Comparison of ENCODE assay signal across 9 cellular contexts in genomic region chr13:95298971-95299627, GRCh38. TPM values are rescaled to one million over a fixed set of nuclear protein-coding genes. Genes with fewer than 3 reads are reported as not detected.
DNase-seq lines count a peak whose midpoint lies in the region; ATAC-seq, FAIRE-seq and TF ChIP-seq lines count a peak whose summit lies in the region.
"Had no signal": no experiment of that assay in that cellular context is flagged by ENCODE, and none has a peak within 500 bp of the region (broad histone marks: within the 10 kb centered on the region; RNA-seq: fewer than 3 reads in every experiment).

No MANE protein-coding gene starts in this region.

- ATAC-seq in GM23338, result no peak

- no peaks in the 10 kb centered on the region for H3K9me3 ChIP-seq in MM.1S (replicated peaks; ENCODE audit: insufficient read depth, low read length)

- no peaks in the 10 kb centered on the region for H3K9me2 ChIP-seq in GM23338 (ENCODE audit: insufficient read depth)
- H3K9me2 ChIP-seq in MM.1S (replicated peaks; ENCODE audit: insufficient read depth, low read length), result no peaks in the 10 kb centered on the region

- H3K4me2 ChIP-seq in GM23338 (no peak overlapping the region), MM.1S (ENCODE audit: low read depth, low read length) (no peak overlapping the region)

- no peaks in the 10 kb centered on the region for H3K36me3 ChIP-seq in GM23338 (ENCODE audit: insufficient read depth)
- no peaks in the 10 kb centered on the region for H3K36me3 ChIP-seq in MM.1S (replicated peaks; ENCODE audit: insufficient read depth, low read length)

- H3K4me1 Mint-ChIP-seq in GM23338 (peaks cover 4% of the 10 kb centered on the region; the same call in 1 of the 3 replicates), endothelial cell (ENCODE audit: unreplicated experiment) (peaks cover 19% of the 10 kb centered on the region)

- H3K27ac Mint-ChIP-seq in GM23338, result no peak overlapping the region
- no peak overlapping the region for H3K27ac Mint-ChIP-seq in endothelial cell (ENCODE audit: unreplicated experiment)

- peaks cover 21% of the 10 kb centered on the region for H3K27me3 ChIP-seq in GM23338 (ENCODE audit: insufficient read depth)
- peaks cover 5% of the 10 kb centered on the region; the same call in 1 of the 2 replicates for H3K27me3 ChIP-seq in MM.1S (replicated peaks; ENCODE audit: insufficient read depth, low read length)

- no peak for DNase-seq in GM23338 (ENCODE audit: low spot score)
- peak; percentile 85 for DNase-seq in RCC 7860 (ENCODE audit: low spot score)
- no peak for DNase-seq in endothelial cell (ENCODE audit: low spot score)
- peak; percentile 68 for DNase-seq in skeletal muscle cell (ENCODE audit: low read depth)
- no peak for DNase-seq in MM.1S
- no peak for DNase-seq in SHP77 treated with DMSO at 0.1 percent for 48 hours (lab: John Stamatoyannopoulos, UW)
- DNase-seq in GM19239 (ENCODE audit: insufficient read length, low spot score), result no peak
- DNase-seq: activated gamma-delta T cell, NCI-H774 had no signal

- TF ChIP-seq CTCF in GM23338 (conservative IDR thresholded peaks at IDR 0.05; ENCODE audit: low read depth in 2 of 2) (no peak), endothelial cell (IDR thresholded peaks at IDR 0.05; ENCODE audit: unreplicated experiment) (no peak), MM.1S (IDR thresholded peaks at IDR 0.05; ENCODE audit: low read length) (no peak)

- no peak overlapping the region for H3K9ac ChIP-seq in MM.1S (ENCODE audit: low read length)

- H3F3A ChIP-seq in GM23338 (replicated peaks; ENCODE audit: low read depth) (no peaks in the 10 kb centered on the region; the same call in 1 of the 2 replicates), MM.1S (ENCODE audit: insufficient read depth, low read length) (0 out of 2 replicates have a peak, but pooled peaks cover 4% of the 10 kb centered on the region)

- H2AFZ ChIP-seq in GM23338, result no peak overlapping the region
- H2AFZ ChIP-seq in MM.1S (ENCODE audit: low read length), result no peak overlapping the region

- no peak overlapping the region for H3K4me3 ChIP-seq in GM23338
- H3K4me3 ChIP-seq in skeletal muscle cell (ENCODE audit: low read depth, low read length), result no peak overlapping the region
- no peak overlapping the region for H3K4me3 ChIP-seq in MM.1S (ENCODE audit: low read length)

- peaks cover 25% of the 10 kb centered on the region for H3K27me3 Mint-ChIP-seq in GM23338 (ENCODE audit: insufficient read depth, low read depth, poor library complexity)
- H3K27me3 Mint-ChIP-seq in endothelial cell (ENCODE audit: unreplicated experiment), result peaks cover 16% of the 10 kb centered on the region

- FAIRE-seq in RCC 7860 (lab: Jason Lieb, UNC) (peak; percentile 85), GM19239 (lab: Jason Lieb, UNC) (no peak)

- H3K4me3 Mint-ChIP-seq in GM23338 (peak overlapping the region; percentile 82; the same call in 2 of the 3 replicates), endothelial cell (ENCODE audit: unreplicated experiment) (peak overlapping the region; percentile 19)

- peaks cover 9% of the 10 kb centered on the region; the same call in 1 of the 3 replicates for H3K36me3 Mint-ChIP-seq in GM23338 (ENCODE audit: low read depth)
- peaks cover 5% of the 10 kb centered on the region for H3K36me3 Mint-ChIP-seq in endothelial cell (ENCODE audit: low read depth, unreplicated experiment)

- H3K27ac ChIP-seq in GM23338 (ENCODE audit: low read depth), result no peak overlapping the region
- no peak overlapping the region for H3K27ac ChIP-seq in MM.1S (ENCODE audit: low read length)

- H4K20me1 ChIP-seq in GM23338 (replicated peaks; ENCODE audit: insufficient read depth) (no peaks in the 10 kb centered on the region; the same call in 1 of the 2 replicates), MM.1S (ENCODE audit: insufficient read depth, low read length) (no peaks in the 10 kb centered on the region)

- H3K9me3 Mint-ChIP-seq in GM23338, result peaks cover 12% of the 10 kb centered on the region
- no peaks in the 10 kb centered on the region for H3K9me3 Mint-ChIP-seq in endothelial cell (ENCODE audit: unreplicated experiment)

- H3K4me1 ChIP-seq in GM23338 (ENCODE audit: insufficient read depth) (0 out of 2 replicates have a peak, but pooled peaks cover 5% of the 10 kb centered on the region), MM.1S (ENCODE audit: low read length) (peaks cover 9% of the 10 kb centered on the region; the same call in 1 of the 2 replicates)

- H3K79me2 ChIP-seq in GM23338 (replicated peaks; ENCODE audit: insufficient read depth), result peaks cover 3% of the 10 kb centered on the region
- H3K79me2 ChIP-seq in MM.1S (ENCODE audit: low read length), result no peaks in the 10 kb centered on the region

TF ChIP-seq in GM23338, 12 proteins besides CTCF, POLR2A, EP300 and RAD21:
- TF ChIP-seq ETS1 (IDR thresholded peaks at IDR 0.05) (no peak), ZNF331 (CRISPR knock-in tag; IDR thresholded peaks at IDR 0.05; ENCODE audit: low read depth) (no peak)

RNA-seq across cellular contexts. Expression of gene ABCC4, which starts 2.2 kb away (rescaled TPM):
- total RNA-seq in GM23338 (2014; rRNA removed; shearing (Covaris generic)), result 12.2 and 15.0 TPM in 2 replicates
- 3.7 and 4.3 TPM in 2 replicates for polyA plus RNA-seq in GM23338 (2016; fragmentation: Nextera tagmentation; extraction: Ambion mirVana)
- total RNA-seq in endothelial cell (ENCODE audit: unreplicated experiment), result 19.0 TPM

Comparison
In these comparisons a context has a peak if more than half of its experiments do, and no peak if none do; other contexts are left out.
1. DNase-seq: peak in RCC 7860 (single experiment) and skeletal muscle cell (single experiment); none in GM23338 (single experiment), endothelial cell (single experiment), MM.1S (single experiment), SHP77 treated with DMSO at 0.1 percent for 48 hours (single experiment) and GM19239 (single experiment).